In the genomic region with DNA sequence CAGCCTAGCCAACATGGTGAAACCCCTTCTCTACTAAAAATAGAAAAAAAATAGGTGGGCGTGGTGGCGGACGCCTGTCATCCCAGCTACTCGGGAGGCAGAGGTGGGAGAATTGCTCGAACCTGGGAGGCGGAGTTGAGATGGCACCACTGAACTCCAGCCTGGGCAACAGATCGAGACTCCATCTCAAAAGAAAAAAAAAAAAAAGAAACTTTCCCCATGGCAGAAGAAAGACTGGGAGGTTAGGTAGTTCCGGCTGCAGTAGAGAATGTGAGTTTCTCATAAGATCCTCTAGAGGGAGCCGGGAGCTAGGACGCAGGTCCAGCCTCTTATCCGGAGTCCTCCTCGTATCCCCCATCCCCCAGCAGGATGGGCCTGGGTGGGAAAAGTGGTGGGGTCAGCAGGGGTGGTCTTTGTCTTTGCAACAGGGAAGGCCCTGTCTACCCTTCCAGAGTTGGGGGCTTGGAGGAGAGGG, we compare ENCODE assay signal across 10 cellular contexts. TPM values are rescaled to one million over a fixed set of nuclear protein-coding genes. Genes with fewer than 3 reads are reported as not detected.
A peak's percentile ranks its signal among the peaks of the same experiment; 100 is the strongest.
DNase-seq lines count a peak whose midpoint lies in the region; ATAC-seq and TF ChIP-seq lines count a peak whose summit lies in the region.
"Had no signal": no experiment of that assay in that cellular context is flagged by ENCODE, and none has a peak within 500 bp of the region (broad histone marks: within the 10 kb centered on the region; RNA-seq: fewer than 3 reads in every experiment).

No MANE protein-coding gene starts in this region.

- peak overlapping the region; percentile 32 to 50 for H3K4me3 ChIP-seq in HCT116 (replicated peaks in 1 of 2; ENCODE audit: low read depth in 1 of 2, low read length in 2 of 2)

- TF ChIP-seq POLR2A in HCT116 (IDR thresholded peaks at IDR 0.05; ENCODE audit: borderline replicate concordance, extremely low read depth, insufficient read depth, insufficient read length): no peak

- peaks cover 17 to 46% of the 10 kb centered on the region in 2 experiments for H3K4me1 ChIP-seq in HCT116 (ENCODE audit: control insufficient read depth in 1 of 2, insufficient read depth in 2 of 2, low read length in 2 of 2)

- DNase-seq in Calu3 (peak; percentile 17), HCT116 (ENCODE audit: low read depth, low spot score) (peak; percentile 79), NCI-H526 (lab: John Stamatoyannopoulos, UW) (peak; percentile 26 to 70), Right ventricle myocardium superior (no peak), renal cortical epithelial cell (ENCODE audit: low read depth) (peak; percentile 61)
- DNase-seq in activated CD8-positive, alpha-beta memory T cell treated with anti-CD3 and anti-CD28 coated beads, Interleukin-2, amount 50 U/mL, for 48 hours: peak; percentile 65

- TF ChIP-seq RAD21 in HCT116 (IDR thresholded peaks at IDR 0.05; ENCODE audit: low read depth): peak; percentile 86

- H3K36me3 ChIP-seq in HCT116 (ENCODE audit: control insufficient read depth in 1 of 2, insufficient read depth in 2 of 2, low read length in 2 of 2): no peaks in the 10 kb centered on the region

- H3K4me3 Mint-ChIP-seq in Calu3 (ENCODE audit: low read depth, unreplicated experiment): no peak overlapping the region

- H3K27ac Mint-ChIP-seq in Calu3 (ENCODE audit: unreplicated experiment): no peak overlapping the region

- peak overlapping the region; percentile 21; the same call in 1 of the 2 replicates for H3K27ac ChIP-seq in HCT116 (ENCODE audit: low read depth, low read length)

- H3K9ac ChIP-seq in HCT116 (ENCODE audit: low read length): no peak overlapping the region

- H2AFZ ChIP-seq in HCT116 (ENCODE audit: low read depth, low read length, poor library complexity, severe bottlenecking): peak overlapping the region; percentile 93

- peak overlapping the region; percentile 75 for H3K4me2 ChIP-seq in HCT116 (ENCODE audit: low read length)

- H3K79me2 ChIP-seq in HCT116 (ENCODE audit: insufficient read depth, low read length): no peaks in the 10 kb centered on the region

- CTCF ChIA-PET in Calu3 (lab: Charles Lee): interaction anchor here (0.6 to 1.5 kb wide), 11 partner anchors 9 to 259 kb away, joined by 3 to 7 read pairs (median 4); no protein-coding TSS in a partner anchor
- CTCF ChIA-PET in HCT116 (lab: Charles Lee): interaction anchor here (0.6 to 3.3 kb wide), 25 partner anchors 8 to 833 kb away, joined by 3 to 36 read pairs (median 5); partner anchors contain the start of genes CREB3L3, EEF2, YJU2 and ZBTB7A

- H3K9me3 ChIP-seq in HCT116 (ENCODE audit: control insufficient read depth in 1 of 2, insufficient read depth in 1 of 2, low read depth in 1 of 2, low read length in 2 of 2): no peaks in the 10 kb centered on the region

- H4K20me1 ChIP-seq in HCT116 (ENCODE audit: insufficient read depth): no peaks in the 10 kb centered on the region

- no peaks in the 10 kb centered on the region for H3K27me3 Mint-ChIP-seq in Calu3 (ENCODE audit: unreplicated experiment)

- H3K9me2 ChIP-seq in HCT116 (ENCODE audit: insufficient read depth): no peaks in the 10 kb centered on the region

- no peaks in the 10 kb centered on the region for H3K27me3 ChIP-seq in HCT116 (ENCODE audit: insufficient read depth, low read length)

- BruUV-seq in Calu3 (replicated peaks; lab: Mats Ljungman, UMichigan): no TSS peak
- no TSS peak for BruUV-seq in HCT116 (replicated peaks; lab: Mats Ljungman, UMichigan)

- TF ChIP-seq CTCF in Calu3 (IDR thresholded peaks at IDR 0.05; ENCODE audit: unreplicated experiment) (no peak), HCT116 (IDR thresholded peaks at IDR 0.05 in 2 of 3, conservative IDR thresholded peaks at IDR 0.05 in 1 of 3; ENCODE audit: borderline replicate concordance in 1 of 3, insufficient read depth in 1 of 3, low read depth in 2 of 3, low read length in 2 of 3) (peak; percentile 69 to 86 (median 82))

- peaks cover 6% of the 10 kb centered on the region for H3K36me3 Mint-ChIP-seq in Calu3 (ENCODE audit: insufficient read depth, unreplicated experiment)

- POLR2A ChIA-PET in HCT116 (lab: Charles Lee): interaction anchor here (1.2 kb wide), 1 partner anchor 9 kb away, joined by 6 read pairs; no protein-coding TSS in a partner anchor

- peak; percentile 82 for ATAC-seq in HCT116
- peak; percentile 93 for ATAC-seq in Right ventricle myocardium superior (ENCODE audit: poor library complexity)
- ATAC-seq in HG02938 (IDR thresholded peaks at IDR 0.05; ENCODE audit: unreplicated experiment): no peak
- ATAC-seq in HG02885 (IDR thresholded peaks at IDR 0.05; ENCODE audit: poor library complexity, unreplicated experiment): no peak

- no peaks in the 10 kb centered on the region for H3K9me3 Mint-ChIP-seq in Calu3 (ENCODE audit: low read depth, unreplicated experiment)
- H3K9me3 Mint-ChIP-seq: T-helper 1 cell treated with Interleukin-12 subunit alpha and Interleukin-12 subunit beta and Interleukin-4 antibody, amounts not matched to agents 30 μg/mL and 1 μg/mL, for 36 hours had no signal

- RAD21 ChIA-PET in HCT116 (lab: Charles Lee; ENCODE audit: low non-redundant PET in 1 of 2, low total read pairs in 2 of 2, uncharacterized antibody in 2 of 2, unreplicated experiment in 2 of 2): interaction anchor here (0.7 to 1.2 kb wide), 2 partner anchors 33 to 60 kb away, joined by 4 read pairs; no protein-coding TSS in a partner anchor

- no peaks in the 10 kb centered on the region for H3K4me1 Mint-ChIP-seq in Calu3 (ENCODE audit: low read depth, unreplicated experiment)

- intact Hi-C loops in Calu3 (cut with micrococcal nuclease; ENCODE audit: unreplicated experiment) (loop anchor here (5.0 kb wide), 1 partner anchor 42 kb away; the partner anchor contains the start of genes ANKRD24 and SIRT6), HCT116 (cut with micrococcal nuclease) (loop anchor here (1.0 to 10.0 kb wide), 3 partner anchors 47 to 285 kb away; no protein-coding TSS in a partner anchor), Right ventricle myocardium superior (cut with DNase I) (no loop called here)

TF ChIP-seq in HCT116, 20 proteins besides CTCF, POLR2A, EP300 and RAD21:
- no peak for TF ChIP-seq SP1 (IDR thresholded peaks at IDR 0.05; ENCODE audit: low read depth)
- peak; percentile 20 for TF ChIP-seq YY1 (IDR thresholded peaks at IDR 0.05; ENCODE audit: extremely low read depth, insufficient replicate concordance, low read depth, low read length)
- no peak for TF ChIP-seq ELF1 (IDR thresholded peaks at IDR 0.05; ENCODE audit: borderline replicate concordance, low read depth)
- no peak for TF ChIP-seq SIN3A (IDR thresholded peaks at IDR 0.05; ENCODE audit: low read depth)

RNA-seq across cellular contexts. Expression of gene CREB3L3, which starts 13.2 kb away (rescaled TPM):
- total RNA-seq in Calu3 (2022) (0.14 and 0.44 TPM in 2 replicates), HCT116 (2021; ENCODE audit: unreplicated experiment) (0.25 TPM), Right ventricle myocardium superior (not detected), renal cortical epithelial cell (not detected in 2 replicates)
- 0.10 and 0.14 TPM in 2 replicates for polyA plus RNA-seq in HCT116 (2012)
- total RNA-seq: skeletal muscle tissue had no signal

RNA-seq across cellular contexts. Expression of gene MAP2K2, which starts 16.4 kb away (rescaled TPM):
- 113 and 114 TPM in 2 replicates for total RNA-seq in Calu3 (2022)
- 186 TPM for total RNA-seq in HCT116 (2021; ENCODE audit: unreplicated experiment)
- 181 and 187 TPM in 2 replicates for polyA plus RNA-seq in HCT116 (2012)
- 136 TPM for total RNA-seq in Right ventricle myocardium superior
- total RNA-seq in renal cortical epithelial cell: 124 and 126 TPM in 2 replicates

RNA-seq across cellular contexts. Expression of gene SIRT6, which starts 42.1 kb away (rescaled TPM):
- total RNA-seq in Calu3 (2022) (22.9 and 26.6 TPM in 2 replicates), HCT116 (2021; ENCODE audit: unreplicated experiment) (36.3 TPM), Right ventricle myocardium superior (9.4 TPM), renal cortical epithelial cell (9.7 and 19.2 TPM in 2 replicates)
- polyA plus RNA-seq in HCT116 (2012): 29.2 and 31.0 TPM in 2 replicates

RNA-seq across cellular contexts. Expression of gene ANKRD24, which starts 42.2 kb away (rescaled TPM):
- total RNA-seq in Calu3 (2022) (0.76 and 1.4 TPM in 2 replicates), HCT116 (2021; ENCODE audit: unreplicated experiment) (1.7 TPM), Right ventricle myocardium superior (0.08 TPM), renal cortical epithelial cell (1.7 TPM in 1 of 2 replicates, not detected in the other)
- polyA plus RNA-seq in HCT116 (2012): 2.1 and 2.6 TPM in 2 replicates
- total RNA-seq: skeletal muscle tissue had no signal

Comparison
In these comparisons a context has a peak if more than half of its experiments do, and no peak if none do; other contexts are left out.
1. ATAC-seq: peak in HCT116 (single experiment) and Right ventricle myocardium superior (single experiment); none in HG02938 (single experiment) and HG02885 (single experiment).